ENCODE assay signal across 17 cellular contexts in the genomic region with DNA sequence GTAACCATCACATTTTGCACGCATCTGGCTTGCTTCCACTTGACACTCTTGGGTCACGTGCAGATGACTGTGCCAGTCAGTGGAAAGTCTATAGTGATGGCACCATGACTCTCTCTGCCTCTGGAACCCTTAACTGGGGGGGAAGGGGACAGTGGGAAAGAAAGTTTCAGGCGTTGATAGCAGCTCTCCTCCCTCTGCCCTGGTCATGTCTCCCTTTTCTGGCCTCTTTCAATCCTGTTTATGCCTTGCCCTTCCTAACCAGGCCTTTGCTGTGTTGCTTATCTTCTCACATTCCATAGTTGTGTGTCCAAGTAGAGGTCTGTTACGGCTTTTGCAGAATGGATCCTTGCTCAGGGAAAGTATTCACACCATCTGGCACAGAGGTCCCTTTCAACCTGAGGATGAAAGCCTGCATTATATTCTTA.
DNase-seq lines count a peak whose midpoint lies in the region; ATAC-seq and TF ChIP-seq lines count a peak whose summit lies in the region.
"Had no signal": no experiment of that assay in that cellular context is flagged by ENCODE, and none has a peak within 500 bp of the region (broad histone marks: within the 10 kb centered on the region; RNA-seq: fewer than 3 reads in every experiment).

No MANE protein-coding gene starts in this region.

- H3K4me3 Mint-ChIP-seq in progenitor cell of endocrine pancreas (ENCODE audit: low read depth) = no peak overlapping the region
- H3K4me3 Mint-ChIP-seq: activated CD8-positive, alpha-beta memory T cell treated with anti-CD3 and anti-CD28 coated beads, Interleukin-2, amount 10 ng/mL, durations not matched to agents 7 days and 5 days; central memory CD8-positive, alpha-beta T cell had no signal

- peak overlapping the region; percentile 86 for H3K27ac Mint-ChIP-seq in progenitor cell of endocrine pancreas
- H3K27ac Mint-ChIP-seq: activated CD8-positive, alpha-beta memory T cell treated with anti-CD3 and anti-CD28 coated beads, Interleukin-2, amount 10 ng/mL, durations not matched to agents 7 days and 5 days had no signal

- no peaks in the 10 kb centered on the region for H3K27me3 ChIP-seq in heart right ventricle

- ATAC-seq in heart right ventricle (peak; percentile 50 to 66 (median 60)), GM21723 (IDR thresholded peaks at IDR 0.05; ENCODE audit: unreplicated experiment) (no peak)
- no peak for ATAC-seq in stimulated activated naive CD8-positive, alpha-beta T cell treated with anti-CD3 and anti-CD28 coated beads, Interleukin-15, Interleukin-2, amounts not matched to agents 100 U/mL and 50 U/mL, for 24 hours
- ATAC-seq: activated CD8-positive, alpha-beta memory T cell treated with anti-CD3 and anti-CD28 coated beads, Interleukin-2, amount 10 ng/mL, durations not matched to agents 7 days and 5 days had no signal

- no peaks in the 10 kb centered on the region for H3K9me3 Mint-ChIP-seq in progenitor cell of endocrine pancreas (ENCODE audit: low read depth)
- H3K9me3 Mint-ChIP-seq: central memory CD8-positive, alpha-beta T cell had no signal

- POLR2A ChIA-PET in HEK293 (lab: Yijun Ruan, JAX) = no interaction called here

- intact Hi-C loops in heart right ventricle (cut with DNase I) = no loop called here

- WGBS in heart right ventricle, 2 donors = 42 to 55% methylated on average over 4 of the region's 4 CpGs

- no peak overlapping the region for H3K27ac ChIP-seq in HEK293 (ENCODE audit: extremely low read depth, low read depth, low read length)
- H3K27ac ChIP-seq in angular gyrus (ENCODE audit: low read depth, low read length) = peak overlapping the region; percentile 63
- H3K27ac ChIP-seq in heart right ventricle = peak overlapping the region in 6 of 10 donors; percentile 42 to 68 (median 48)
- H3K27ac ChIP-seq: C4-2B, parathyroid adenoma, VCaP had no signal

- TF ChIP-seq CTCF in HEK293 (tag by site-specific recombination; IDR thresholded peaks at IDR 0.05) (no peak), heart right ventricle (IDR thresholded peaks at IDR 0.05) (no peak), progenitor cell of endocrine pancreas (IDR thresholded peaks at IDR 0.05; ENCODE audit: unreplicated experiment) (no peak)

- no peaks in the 10 kb centered on the region for H3K4me1 ChIP-seq in HEK293 (ENCODE audit: control insufficient read depth, insufficient read depth, low read length)
- H3K4me1 ChIP-seq in heart right ventricle = peaks cover 0 to 25% (median 8%) of the 10 kb centered on the region in 9 donors
- H3K4me1 ChIP-seq: parathyroid adenoma had no signal

- H3K27me3 Mint-ChIP-seq in progenitor cell of endocrine pancreas = no peaks in the 10 kb centered on the region
- H3K27me3 Mint-ChIP-seq: activated CD8-positive, alpha-beta memory T cell treated with anti-CD3 and anti-CD28 coated beads, Interleukin-2, amount 10 ng/mL, durations not matched to agents 7 days and 5 days; central memory CD8-positive, alpha-beta T cell had no signal

- H3K4me1 Mint-ChIP-seq in progenitor cell of endocrine pancreas (ENCODE audit: low read depth) = peaks cover 8% of the 10 kb centered on the region
- H3K4me1 Mint-ChIP-seq: activated CD8-positive, alpha-beta memory T cell treated with anti-CD3 and anti-CD28 coated beads, Interleukin-2, amount 10 ng/mL, durations not matched to agents 7 days and 5 days; central memory CD8-positive, alpha-beta T cell had no signal

- H3K9me3 ChIP-seq in HEK293 (ENCODE audit: control insufficient read depth, insufficient read depth, low read depth, low read length) (no peaks in the 10 kb centered on the region), heart right ventricle (no peaks in the 10 kb centered on the region)
- H3K9me3 ChIP-seq: SK-N-SH had no signal

- H3K4me3 ChIP-seq in HEK293 (ENCODE audit: low read depth, low read length) = no peak overlapping the region
- no peak overlapping the region for H3K4me3 ChIP-seq in heart right ventricle

- H3K36me3 ChIP-seq in HEK293 (ENCODE audit: control insufficient read depth in 2 of 2, insufficient read depth in 1 of 2, low read length in 2 of 2) (peaks cover 31 to 94% of the 10 kb centered on the region in 2 experiments), heart right ventricle (peaks cover 0 to 100% (median 73%) of the 10 kb centered on the region in 9 donors)

- peaks cover 52% of the 10 kb centered on the region for H3K36me3 Mint-ChIP-seq in progenitor cell of endocrine pancreas (ENCODE audit: insufficient read depth)

- CTCF ChIA-PET in HEK293 (lab: Yijun Ruan, JAX) = interaction anchor here (0.6 to 1.2 kb wide), 3 partner anchors 12 to 16 kb away, joined by 3 to 5 read pairs (median 5); no protein-coding TSS in a partner anchor

- DNase-seq in heart right ventricle (no peak), progenitor cell of endocrine pancreas (ENCODE audit: low spot score, unreplicated experiment) (no peak), 8988T (no peak), retina (no peak)
- no peak for DNase-seq in stimulated activated naive CD8-positive, alpha-beta T cell treated with anti-CD3 and anti-CD28 coated beads, Interleukin-15, Interleukin-2, amounts not matched to agents 100 U/mL and 50 U/mL, for 24 hours
- DNase-seq: activated CD8-positive, alpha-beta memory T cell treated with anti-CD3 and anti-CD28 coated beads, Interleukin-2, amount 10 ng/mL, durations not matched to agents 7 days and 5 days; activated naive CD4-positive, alpha-beta T cell; NCI-H1417 treated with DMSO at 0.1 percent for 48 hours; NCI-H226; SK-N-SH had no signal

TF ChIP-seq in HEK293, 187 proteins besides CTCF, POLR2A, EP300 and RAD21:
- TF ChIP-seq FEZF1 (tag by site-specific recombination; IDR thresholded peaks at IDR 0.05) (no peak), ZNF600 (tag by site-specific recombination; IDR thresholded peaks at IDR 0.05) (peak; percentile 74; the same call in 1 of the 2 replicates)
TF ChIP-seq in HEK293: peak in this region for 1.

Comparison
In these comparisons a context has a peak if more than half of its experiments do, and no peak if none do; other contexts are left out.
1. ATAC-seq: peak in heart right ventricle (8 of 8); none in GM21723 (single experiment) and stimulated activated naive CD8-positive, alpha-beta T cell treated with anti-CD3 and anti-CD28 coated beads, Interleukin-15, Interleukin-2, amounts not matched to agents 100 U/mL and 50 U/mL, for 24 hours (single experiment).